ENCODE assay signal across 15 cellular contexts in the genomic region with DNA sequence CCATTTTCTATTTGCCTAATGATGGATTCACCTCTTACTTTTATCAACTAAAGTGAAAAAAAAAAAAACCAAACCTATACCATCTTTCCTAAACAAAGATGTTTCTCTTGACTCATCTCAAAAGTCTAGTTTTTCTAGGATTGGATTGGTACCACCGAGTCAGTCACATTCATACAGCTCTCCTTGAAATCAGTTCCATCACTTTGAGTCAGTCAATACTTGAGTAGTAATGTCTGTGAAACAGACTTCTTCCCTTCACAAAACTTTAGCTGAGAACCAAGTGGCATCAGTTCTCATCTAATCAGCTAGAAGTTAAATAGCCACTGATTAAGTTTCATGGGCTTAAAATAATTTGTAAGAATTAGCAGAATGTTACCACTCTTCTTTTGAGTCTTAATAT.
"Had no signal": no experiment of that assay in that cellular context is flagged by ENCODE, and none has a peak within 500 bp of the region (broad histone marks: within the 10 kb centered on the region; RNA-seq: fewer than 3 reads in every experiment).

No MANE protein-coding gene starts in this region.

- DNase-seq: activated CD8-positive, alpha-beta memory T cell treated with anti-CD3 and anti-CD28 coated beads for 24 hours; heart right ventricle; left lung; occipital lobe; right lobe of liver; stimulated activated CD4-positive, alpha-beta T cell treated with anti-CD3 and anti-CD28 coated beads, Interleukin-1b, Interleukin-23, amount 100 ng/mL, for 48 hours; stimulated activated naive CD4-positive, alpha-beta T cell treated with Interleukin-2 at 50 U/mL for 16 hours had no signal

- H3K27ac ChIP-seq: heart right ventricle, left lung, right lobe of liver, thoracic aorta had no signal

- H3K9me3 ChIP-seq: heart right ventricle, left lung, right lobe of liver, thoracic aorta had no signal

- H3K27ac Mint-ChIP-seq: memory B cell, nephron, progenitor cell of endocrine pancreas had no signal

- H3K4me1 ChIP-seq: right lobe of liver had no signal

- ATAC-seq: activated CD4-positive, CD25-positive, alpha-beta regulatory T cell treated with anti-CD3 and anti-CD28 coated beads, Interleukin-2, amount 50 U/mL, for 24 hours; heart right ventricle; left lung; right lobe of liver had no signal

- H3K27me3 Mint-ChIP-seq: memory B cell, progenitor cell of endocrine pancreas had no signal

- FAIRE-seq: astrocyte, frontal cortex, keratinocyte had no signal

- H3K4me3 Mint-ChIP-seq: memory B cell, nephron had no signal

- H3K27me3 ChIP-seq: heart right ventricle, left lung, right lobe of liver had no signal

- H3K36me3 ChIP-seq: heart right ventricle, left lung, right lobe of liver, thoracic aorta had no signal

- H3K4me3 ChIP-seq: heart right ventricle, left lung, right lobe of liver, thoracic aorta had no signal

- H3K9me3 Mint-ChIP-seq: memory B cell had no signal
